In the genomic region with DNA sequence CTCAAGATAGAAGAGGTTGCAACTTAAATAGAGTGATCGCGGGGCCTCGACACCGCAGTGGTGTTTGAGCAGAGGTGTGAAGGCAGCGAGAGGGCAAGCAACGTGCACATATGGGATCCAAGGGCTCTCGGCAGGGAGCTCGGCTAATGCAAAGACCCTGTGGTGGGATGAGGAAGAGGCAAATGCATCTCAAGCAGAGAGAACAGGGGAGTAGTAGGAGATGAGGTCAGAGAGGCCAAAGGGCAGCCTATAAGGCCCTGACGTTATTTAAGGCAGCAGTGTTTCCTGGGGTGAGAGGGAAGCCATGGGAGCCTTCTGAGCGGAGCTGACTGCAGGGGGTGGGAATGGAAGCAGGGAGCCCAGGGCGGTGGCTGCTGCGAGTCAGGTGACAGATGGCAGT, we compare ENCODE assay signal across 23 cellular contexts.
"Had no signal": no experiment of that assay in that cellular context is flagged by ENCODE, and none has a peak within 500 bp of the region (broad histone marks: within the 10 kb centered on the region; RNA-seq: fewer than 3 reads in every experiment).

No MANE protein-coding gene starts in this region.

- H3K4me3 ChIP-seq: esophagus muscularis mucosa, gastroesophageal sphincter, left ventricle myocardium inferior, lung, smooth muscle cell, suprapubic skin, thyroid gland had no signal

- H3K36me3 ChIP-seq: left ventricle myocardium inferior, neutrophil, suprapubic skin, thyroid gland had no signal

- H3K4me1 ChIP-seq: esophagus muscularis mucosa, gastroesophageal sphincter, left ventricle myocardium inferior, suprapubic skin, thyroid gland had no signal

- H3K4me2 ChIP-seq: smooth muscle cell had no signal

- H3K27me3 ChIP-seq: esophagus muscularis mucosa, gastroesophageal sphincter, neutrophil, suprapubic skin, thyroid gland had no signal

- H3K27ac ChIP-seq: epithelial cell of prostate, esophagus muscularis mucosa, gastroesophageal sphincter, left ventricle myocardium inferior, neutrophil, suprapubic skin, thyroid gland had no signal

- ATAC-seq: effector memory CD8-positive, alpha-beta T cell; gastroesophageal sphincter; stimulated activated effector memory CD8-positive, alpha-beta T cell treated with anti-CD3 and anti-CD28 coated beads, Interleukin-12 subunit alpha, Interleukin-12 subunit beta, amount 100 ng/mL, for 72 hours; stimulated activated naive CD8-positive, alpha-beta T cell treated with anti-CD3 and anti-CD28 coated beads, Interleukin-15, Interleukin-2, amounts not matched to agents 100 U/mL and 50 U/mL, for 24 hours had no signal

- DNase-seq: effector memory CD8-positive, alpha-beta T cell; immature natural killer cell; left ventricle myocardium inferior; mesenchymal stem cell; midbrain; stimulated activated CD4-positive, alpha-beta T cell treated with anti-CD3 and anti-CD28 coated beads, Interleukin-4, amount 100 ng/mL, for 1 hour; stimulated activated CD8-positive, alpha-beta memory T cell treated with anti-CD3 and anti-CD28 coated beads, Interleukin-4, amount 100 ng/mL, for 48 hours; stimulated activated naive CD8-positive, alpha-beta T cell treated with anti-CD3 and anti-CD28 coated beads, Interleukin-15, Interleukin-2, amounts not matched to agents 100 U/mL and 50 U/mL, for 24 hours; thyroid gland had no signal

- H3K27me3 Mint-ChIP-seq: effector memory CD8-positive, alpha-beta T cell; type B pancreatic cell had no signal

- H3K4me3 Mint-ChIP-seq: dendritic cell treated with granulocyte-macrophage colony-stimulating factor and Interleukin-4, amounts not matched to agents 40 ng/mL and 50 ng/mL, for 4 days; effector memory CD8-positive, alpha-beta T cell; immature natural killer cell; nephron; stimulated activated effector memory CD8-positive, alpha-beta T cell treated with anti-CD3 and anti-CD28 coated beads, Interleukin-12 subunit alpha, Interleukin-12 subunit beta, amount 100 ng/mL, for 72 hours; type B pancreatic cell had no signal

- H3K9me3 Mint-ChIP-seq: dendritic cell treated with granulocyte-macrophage colony-stimulating factor and Interleukin-4, amounts not matched to agents 40 ng/mL and 50 ng/mL, for 4 days; effector memory CD8-positive, alpha-beta T cell; immature natural killer cell; nephron; stimulated activated effector memory CD8-positive, alpha-beta T cell treated with anti-CD3 and anti-CD28 coated beads, Interleukin-12 subunit alpha, Interleukin-12 subunit beta, amount 100 ng/mL, for 72 hours; type B pancreatic cell had no signal

- H3K4me1 Mint-ChIP-seq: immature natural killer cell, nephron had no signal

- H3K27ac Mint-ChIP-seq: dendritic cell treated with granulocyte-macrophage colony-stimulating factor and Interleukin-4, amounts not matched to agents 40 ng/mL and 50 ng/mL, for 4 days; immature natural killer cell; nephron; type B pancreatic cell had no signal

- FAIRE-seq: colon, keratinocyte, urothelium cell line had no signal

- H3K36me3 Mint-ChIP-seq: stimulated activated effector memory CD8-positive, alpha-beta T cell treated with anti-CD3 and anti-CD28 coated beads, Interleukin-12 subunit alpha, Interleukin-12 subunit beta, amount 100 ng/mL, for 72 hours; type B pancreatic cell had no signal

- H3K9me3 ChIP-seq: esophagus muscularis mucosa, gastroesophageal sphincter, left ventricle myocardium inferior, neutrophil, suprapubic skin, thyroid gland had no signal
